14 cellular contexts compared by ENCODE assay signal in genomic region chr18:58865714-58866113, GRCh38. TPM values are rescaled to one million over a fixed set of nuclear protein-coding genes. Genes with fewer than 3 reads are reported as not detected.
A peak's percentile ranks its signal among the peaks of the same experiment; 100 is the strongest.
DNase-seq lines count a peak whose midpoint lies in the region; ATAC-seq, FAIRE-seq and TF ChIP-seq lines count a peak whose summit lies in the region.
"Had no signal": no experiment of that assay in that cellular context is flagged by ENCODE, and none has a peak within 500 bp of the region (broad histone marks: within the 10 kb centered on the region; RNA-seq: fewer than 3 reads in every experiment).

No MANE protein-coding gene starts in this region.

- H2BK12ac ChIP-seq in H1 (ENCODE audit: low read depth, low read length): peak overlapping the region; percentile 41; the same call in 1 of the 2 replicates

- no peaks in the 10 kb centered on the region for H3K27me3 ChIP-seq in left ventricle myocardium inferior (ENCODE audit: low read depth)
- no peaks in the 10 kb centered on the region for H3K27me3 ChIP-seq in H1 (replicated peaks in 1 of 4; ENCODE audit: control insufficient read depth in 3 of 4, extremely low read depth in 1 of 4, insufficient read depth in 3 of 4, low read length in 3 of 4)
- no peaks in the 10 kb centered on the region for H3K27me3 ChIP-seq in neural progenitor cell
- no peaks in the 10 kb centered on the region for H3K27me3 ChIP-seq in small intestine (ENCODE audit: control insufficient read depth in 2 of 2, insufficient read depth in 2 of 2, low read length in 2 of 2)

- peak overlapping the region in 3 of 4 experiments; percentile 33 to 78 (median 69); a peak in 3 of 7 replicates for H3K9ac ChIP-seq in H1 (replicated peaks in 1 of 4; ENCODE audit: extremely low read depth in 1 of 4, low read depth in 3 of 4, low read length in 3 of 4)
- H3K9ac ChIP-seq in neural progenitor cell: no peak overlapping the region

- H3K27ac Mint-ChIP-seq in neural progenitor cell: peak overlapping the region; percentile 100
- H3K27ac Mint-ChIP-seq: activated T-helper 17 cell treated with anti-CD3 and anti-CD28 coated beads, Interleukin-2, amount 50 U/mL, for 72 hours; T-helper 1 cell treated with Interleukin-12 subunit alpha and Interleukin-12 subunit beta and Interleukin-4 antibody, amounts not matched to agents 30 μg/mL and 1 μg/mL, for 36 hours had no signal

- H2BK5ac ChIP-seq in H1 (ENCODE audit: low read depth, low read length): peak overlapping the region; percentile 48; the same call in 1 of the 2 replicates

- peaks cover 6% of the 10 kb centered on the region for H3K27me3 Mint-ChIP-seq in neural progenitor cell (ENCODE audit: insufficient read depth, low read depth)

- DNase-seq in left ventricle myocardium inferior (no peak), cardiac septum (ENCODE audit: low spot score) (no peak), H1 (ENCODE audit: low read depth in 1 of 2, low spot score in 2 of 2) (no peak), neural progenitor cell (ENCODE audit: low spot score) (no peak), NCI-H2107 treated with DMSO at 0.1 percent for 48 hours (lab: John Stamatoyannopoulos, UW; ENCODE audit: unreplicated experiment) (no peak), small intestine (no peak), NCI-H187 (lab: John Stamatoyannopoulos, UW) (no peak)
- DNase-seq: naive B cell, NCI-H2029 treated with DMSO at 0.1 percent for 48 hours had no signal

- H3K36me3 Mint-ChIP-seq in neural progenitor cell: peaks cover 51% of the 10 kb centered on the region

- TF ChIP-seq CTCF in left ventricle myocardium inferior (IDR thresholded peaks at IDR 0.05; ENCODE audit: borderline replicate concordance) (no peak), H1 (IDR thresholded peaks at IDR 0.05; ENCODE audit: control extremely low read depth in 1 of 3, insufficient read depth in 1 of 3, low read depth in 1 of 3, low read length in 3 of 3) (no peak), neural progenitor cell (IDR thresholded peaks at IDR 0.05) (no peak)

- WGBS in H1 (ENCODE audit: extremely low coverage in 1 of 2, insufficient coverage in 1 of 2, insufficient read length in 1 of 2, insufficient replicate concordance in 2 of 2, low coverage in 1 of 2, low lambda C conversion rate in 2 of 2, missing lambda C conversion rate in 1 of 2), 2 experiments: 71% methylated on average over 9 of the region's 9 CpGs; no CpG with 5 or more reads in 1 of the 2 experiments
- 83 to 95% (median 90%) methylated on average over 9 of the region's 9 CpGs for WGBS in small intestine, 3 donors

- FAIRE-seq in H1 (lab: Jason Lieb, UNC) (no peak), small intestine (lab: Jason Lieb, UNC) (no peak)
- FAIRE-seq: GM12892, H54 had no signal

- no peak for TF ChIP-seq RAD21 in H1 (IDR thresholded peaks at IDR 0.05 in 1 of 2, conservative IDR thresholded peaks at IDR 0.05 in 1 of 2; ENCODE audit: low read depth in 2 of 2, low read length in 2 of 2)

- POLR2A ChIA-PET in H1 (lab: Charles Lee; ENCODE audit: partially characterized antibody): interaction anchor here (0.8 to 29.3 kb wide), 18 partner anchors 14 to 154 kb away, joined by 3 to 622 read pairs (median 9); no protein-coding TSS in a partner anchor

- H3K4me1 ChIP-seq in left ventricle myocardium inferior (peaks cover 82% of the 10 kb centered on the region), H1 (replicated peaks in 1 of 4; ENCODE audit: control insufficient read depth in 3 of 4, insufficient read depth in 4 of 4, low read length in 3 of 4) (peaks cover 22 to 53% (median 40%) of the 10 kb centered on the region in 4 experiments), neural progenitor cell (peaks cover 60% of the 10 kb centered on the region), small intestine (ENCODE audit: control insufficient read depth in 2 of 2, insufficient read depth in 1 of 2, low read depth in 1 of 2, low read length in 1 of 2) (peaks cover 0 to 7% of the 10 kb centered on the region in 2 donors)

- peak overlapping the region; percentile 39; the same call in 1 of the 2 replicates for H3K18ac ChIP-seq in H1 (ENCODE audit: extremely low read depth, low read length)

- H3K4me2 ChIP-seq in H1 (ENCODE audit: insufficient read depth in 1 of 2, low read depth in 2 of 2, low read length in 2 of 2) (peak overlapping the region; percentile 77 to 82), neural progenitor cell (peak overlapping the region; percentile 81)

- TF ChIP-seq POLR2A in H1 (IDR thresholded peaks at IDR 0.05; ENCODE audit: control extremely low read depth in 1 of 2, low read depth in 2 of 2, low read length in 2 of 2): no peak; a peak in 1 of 3 replicates

- peak overlapping the region; percentile 73 for H3K4me3 ChIP-seq in left ventricle myocardium inferior
- peak overlapping the region; percentile 13 to 61 (median 30); a peak in 5 of 8 replicates for H3K4me3 ChIP-seq in H1 (ENCODE audit: extremely low read depth in 1 of 4, insufficient read depth in 2 of 4, low read depth in 3 of 4, low read length in 4 of 4)
- peak overlapping the region; percentile 54 for H3K4me3 ChIP-seq in neural progenitor cell
- no peak overlapping the region for H3K4me3 ChIP-seq in small intestine (ENCODE audit: low read depth in 1 of 2, low read length in 2 of 2)

- H2AFZ ChIP-seq in H1 (ENCODE audit: low read length) (no peak overlapping the region), neural progenitor cell (replicated peaks) (no peak overlapping the region)

- TF ChIP-seq EP300 in H1 (IDR thresholded peaks at IDR 0.05; ENCODE audit: borderline replicate concordance in 1 of 2, low read depth in 2 of 2, low read length in 2 of 2): no peak

- no peak overlapping the region for H2BK120ac ChIP-seq in H1 (replicated peaks; ENCODE audit: low read depth, low read length)

- peaks cover 78% of the 10 kb centered on the region for H3K4me1 Mint-ChIP-seq in neural progenitor cell
- H3K4me1 Mint-ChIP-seq: activated T-helper 17 cell treated with anti-CD3 and anti-CD28 coated beads, Interleukin-2, amount 50 U/mL, for 72 hours had no signal

- no peak overlapping the region for H3K56ac ChIP-seq in H1 (replicated peaks; ENCODE audit: insufficient read length, low read depth, low read length)

- no peak overlapping the region for H3K4ac ChIP-seq in H1 (replicated peaks; ENCODE audit: insufficient read length, low read depth, low read length)

- no peaks in the 10 kb centered on the region for H3K9me3 ChIP-seq in left ventricle myocardium inferior (replicated peaks)
- H3K9me3 ChIP-seq in H1 (ENCODE audit: insufficient read depth in 2 of 2, low read depth in 1 of 2, low read length in 1 of 2): peaks cover 3 to 5% of the 10 kb centered on the region in 2 experiments; a peak in 2 of 4 replicates
- H3K9me3 ChIP-seq in neural progenitor cell (ENCODE audit: low read depth): peaks cover 9% of the 10 kb centered on the region
- no peaks in the 10 kb centered on the region for H3K9me3 ChIP-seq in small intestine (ENCODE audit: control insufficient read depth, low read depth)

- no peak for ATAC-seq in GM19023 (IDR thresholded peaks at IDR 0.05; ENCODE audit: unreplicated experiment)
- ATAC-seq: activated T-helper 17 cell treated with anti-CD3 and anti-CD28 coated beads, Interleukin-2, amount 50 U/mL, for 72 hours had no signal

- no peak overlapping the region for H2BK15ac ChIP-seq in H1 (ENCODE audit: low read length)

- H4K5ac ChIP-seq in H1 (ENCODE audit: insufficient read length, low read depth, low read length): peak overlapping the region; percentile 5

- peaks cover 58% of the 10 kb centered on the region for H3F3A ChIP-seq in neural progenitor cell (ENCODE audit: low read depth)

- peaks cover 37 to 80% of the 10 kb centered on the region in 2 experiments for H3K79me2 ChIP-seq in H1 (ENCODE audit: control insufficient read depth in 1 of 2, insufficient read depth in 2 of 2, low read length in 2 of 2)
- peaks cover 87% of the 10 kb centered on the region for H3K79me2 ChIP-seq in neural progenitor cell (ENCODE audit: low read depth)

- H3K23ac ChIP-seq in H1 (ENCODE audit: insufficient read length): no peak overlapping the region

- peaks cover 10% of the 10 kb centered on the region for H3K9me3 Mint-ChIP-seq in neural progenitor cell
- H3K9me3 Mint-ChIP-seq: activated T-helper 17 cell treated with anti-CD3 and anti-CD28 coated beads, Interleukin-2, amount 50 U/mL, for 72 hours; T-helper 1 cell treated with Interleukin-12 subunit alpha and Interleukin-12 subunit beta and Interleukin-4 antibody, amounts not matched to agents 30 μg/mL and 1 μg/mL, for 36 hours had no signal

- no peak overlapping the region for H3K14ac ChIP-seq in H1 (ENCODE audit: insufficient read length)

- intact Hi-C loops in left ventricle myocardium inferior (cut with micrococcal nuclease) (loop anchor here (10.0 kb wide), 1 partner anchor 199 kb away; no protein-coding TSS in a partner anchor), cardiac septum (cut with DNase I) (loop anchor here (5.0 kb wide), 1 partner anchor 192 kb away; no protein-coding TSS in a partner anchor)

- peaks cover 8% of the 10 kb centered on the region for H3K23me2 ChIP-seq in H1 (ENCODE audit: low read depth, low read length)

- peak overlapping the region; percentile 18 for H4K91ac ChIP-seq in H1 (replicated peaks; ENCODE audit: insufficient read length, low read length)

- CTCF ChIA-PET in H1 (lab: Charles Lee; ENCODE audit: partially characterized antibody): interaction anchor here (2.4 kb wide), 1 partner anchor 17 kb away, joined by 16 read pairs; no protein-coding TSS in a partner anchor

- H2BK20ac ChIP-seq in H1 (ENCODE audit: low read length): no peak overlapping the region; the same call in 1 of the 2 replicates

- H3K4me3 Mint-ChIP-seq in neural progenitor cell: peak overlapping the region; percentile 87
- H3K4me3 Mint-ChIP-seq: T-helper 1 cell treated with Interleukin-12 subunit alpha and Interleukin-12 subunit beta and Interleukin-4 antibody, amounts not matched to agents 30 μg/mL and 1 μg/mL, for 36 hours had no signal

- peaks cover 3% of the 10 kb centered on the region; the same call in 1 of the 2 replicates for H3K79me1 ChIP-seq in H1 (ENCODE audit: low read depth, low read length)

- peaks cover 27% of the 10 kb centered on the region for H3K36me3 ChIP-seq in left ventricle myocardium inferior
- peaks cover 14 to 55% (median 37%) of the 10 kb centered on the region in 4 experiments for H3K36me3 ChIP-seq in H1 (ENCODE audit: control insufficient read depth in 2 of 4, insufficient read depth in 4 of 4, low read length in 3 of 4)
- H3K36me3 ChIP-seq in neural progenitor cell: peaks cover 19% of the 10 kb centered on the region
- H3K36me3 ChIP-seq in small intestine (ENCODE audit: control insufficient read depth in 2 of 2, insufficient read depth in 2 of 2, low read length in 2 of 2): no peaks in the 10 kb centered on the region

- H4K20me1 ChIP-seq in H1 (replicated peaks in 1 of 2; ENCODE audit: control insufficient read depth in 1 of 2, insufficient read depth in 2 of 2, low read length in 2 of 2): peaks cover 2 to 9% of the 10 kb centered on the region in 2 experiments
- H4K20me1 ChIP-seq in neural progenitor cell (ENCODE audit: low read depth): peaks cover 41% of the 10 kb centered on the region

- H4K8ac ChIP-seq in H1 (ENCODE audit: extremely low read depth, insufficient read depth, low read length): no peak overlapping the region

- H2AK5ac ChIP-seq in H1 (ENCODE audit: low read depth, low read length): peak overlapping the region; percentile 18; the same call in 1 of the 2 replicates

- peak overlapping the region; percentile 99 for H3K27ac ChIP-seq in left ventricle myocardium inferior (replicated peaks)
- peak overlapping the region; percentile 93 for H3K27ac ChIP-seq in H1 (ENCODE audit: low read depth, low read length)
- H3K27ac ChIP-seq in neural progenitor cell: peak overlapping the region; percentile 98
- peak overlapping the region in 1 of 2 donors; percentile 6 for H3K27ac ChIP-seq in small intestine (ENCODE audit: low read depth in 1 of 2, low read length in 1 of 2)

RNA-seq across cellular contexts. Expression of gene ZNF532, which starts 1.0 kb away (rescaled TPM):
- 59.3 TPM for total RNA-seq in left ventricle myocardium inferior
- 71.8 TPM for total RNA-seq in cardiac septum
- 240 and 241 TPM in 2 replicates for total RNA-seq in H1 (2021; fragmentation: NEBNext Ultra II Directional; extraction: Animal tissue kit (Norgen Biotek cat#: 25700))
- polyA plus RNA-seq in H1 (2011; rRNA removed): 132 and 143 TPM in 2 replicates
- polyA plus RNA-seq in H1 (2011; cell fraction: cytosol; rRNA removed): 148 TPM
- polyA plus RNA-seq in H1 (2011; cell fraction: nucleus; rRNA removed): 482 TPM
- 101 to 122 TPM (median 117 TPM) in 4 replicates for polyA plus RNA-seq in H1 (2012, experiment 1 of 2)
- 7.5 TPM for polyA plus RNA-seq in H1 (2012, experiment 2 of 2)
- 144 TPM for polyA plus RNA-seq in H1 (2013, experiment 1 of 2)
- 132 TPM for polyA plus RNA-seq in H1 (2013, experiment 2 of 2)
- 742 and 919 TPM in 2 replicates for polyA minus RNA-seq in H1 (2011; rRNA and poly(A)+ RNA removed)
- 169 TPM for polyA minus RNA-seq in H1 (2011; cell fraction: cytosol; rRNA and poly(A)+ RNA removed)
- polyA minus RNA-seq in H1 (2011; cell fraction: nucleus; rRNA and poly(A)+ RNA removed): 575 TPM
- total RNA-seq in neural progenitor cell (ENCODE audit: low replicate concordance): 121 and 137 TPM in 2 replicates
- polyA plus RNA-seq in small intestine: 1 to 10 TPM; 1.3 to 7.4 (median 2.4) TPM

Comparison
In these comparisons a context has a peak if more than half of its experiments do, and no peak if none do; other contexts are left out.
1. H3K4me3 ChIP-seq: peak in left ventricle myocardium inferior (single experiment), H1 (4 of 4) and neural progenitor cell (single experiment); none in small intestine (0 of 2).